In the genomic region with DNA sequence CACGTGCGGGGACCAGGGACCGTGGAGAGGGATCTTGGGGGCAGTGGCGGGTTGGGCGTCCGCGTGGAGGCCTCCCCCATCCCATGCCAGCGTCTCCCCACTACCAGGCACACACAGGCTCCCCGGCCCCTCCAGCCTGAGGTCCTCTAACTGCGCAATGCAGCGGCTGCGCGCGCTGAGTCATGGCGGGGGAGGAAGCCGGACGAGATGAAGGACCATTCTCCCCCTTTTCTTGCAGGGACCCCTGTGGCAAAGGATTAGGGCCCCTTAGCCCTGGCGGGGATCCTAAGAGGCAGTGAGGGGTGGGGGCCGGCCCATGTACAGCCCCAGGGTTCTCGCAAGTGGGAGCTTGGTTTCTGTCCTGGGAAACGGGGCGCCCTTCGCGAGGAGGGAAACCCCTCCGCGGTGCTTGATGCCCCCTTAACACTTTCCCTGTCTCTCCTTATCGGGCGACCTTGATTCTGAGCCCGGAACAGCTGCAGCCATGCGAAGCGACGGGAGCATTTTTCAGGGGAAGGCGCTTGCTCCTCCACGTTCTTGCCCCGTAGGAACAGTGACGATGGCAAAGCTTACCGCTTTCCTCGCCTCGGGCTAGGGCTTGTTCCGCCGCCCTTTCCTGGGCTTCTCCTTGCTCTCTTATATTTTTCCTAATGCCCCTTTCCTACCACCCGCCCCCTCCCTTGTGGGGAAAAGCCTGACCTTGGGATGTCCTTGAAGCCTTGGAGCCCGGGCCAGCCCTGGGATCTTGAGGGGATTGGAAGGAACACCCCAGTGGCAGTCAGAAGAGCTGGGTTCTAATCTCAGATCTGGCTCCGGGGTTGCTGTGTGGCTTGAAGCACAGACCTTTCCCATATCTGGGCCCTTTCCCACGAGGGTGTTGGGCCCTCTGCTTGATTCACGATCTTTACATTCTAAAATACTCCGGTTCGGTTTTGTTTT, we compare ENCODE assay signal across 1 cellular context.
TF ChIP-seq lines count a peak whose summit lies in the region.

No MANE protein-coding gene starts in this region.

TF ChIP-seq in HepG2, 621 proteins besides CTCF, POLR2A, EP300 and RAD21 (continued from another document and continues in another):
- no peak; the same call in 1 of the 2 replicates for TF ChIP-seq ZNF235 (CRISPR knock-in tag; IDR thresholded peaks at IDR 0.05; ENCODE audit: borderline replicate concordance)
- TF ChIP-seq ZNF644 (CRISPR knock-in tag; IDR thresholded peaks at IDR 0.05; ENCODE audit: low read depth) = no peak
- TF ChIP-seq CENPX (CRISPR knock-in tag; IDR thresholded peaks at IDR 0.05) = no peak
- TF ChIP-seq, protein P1, sequence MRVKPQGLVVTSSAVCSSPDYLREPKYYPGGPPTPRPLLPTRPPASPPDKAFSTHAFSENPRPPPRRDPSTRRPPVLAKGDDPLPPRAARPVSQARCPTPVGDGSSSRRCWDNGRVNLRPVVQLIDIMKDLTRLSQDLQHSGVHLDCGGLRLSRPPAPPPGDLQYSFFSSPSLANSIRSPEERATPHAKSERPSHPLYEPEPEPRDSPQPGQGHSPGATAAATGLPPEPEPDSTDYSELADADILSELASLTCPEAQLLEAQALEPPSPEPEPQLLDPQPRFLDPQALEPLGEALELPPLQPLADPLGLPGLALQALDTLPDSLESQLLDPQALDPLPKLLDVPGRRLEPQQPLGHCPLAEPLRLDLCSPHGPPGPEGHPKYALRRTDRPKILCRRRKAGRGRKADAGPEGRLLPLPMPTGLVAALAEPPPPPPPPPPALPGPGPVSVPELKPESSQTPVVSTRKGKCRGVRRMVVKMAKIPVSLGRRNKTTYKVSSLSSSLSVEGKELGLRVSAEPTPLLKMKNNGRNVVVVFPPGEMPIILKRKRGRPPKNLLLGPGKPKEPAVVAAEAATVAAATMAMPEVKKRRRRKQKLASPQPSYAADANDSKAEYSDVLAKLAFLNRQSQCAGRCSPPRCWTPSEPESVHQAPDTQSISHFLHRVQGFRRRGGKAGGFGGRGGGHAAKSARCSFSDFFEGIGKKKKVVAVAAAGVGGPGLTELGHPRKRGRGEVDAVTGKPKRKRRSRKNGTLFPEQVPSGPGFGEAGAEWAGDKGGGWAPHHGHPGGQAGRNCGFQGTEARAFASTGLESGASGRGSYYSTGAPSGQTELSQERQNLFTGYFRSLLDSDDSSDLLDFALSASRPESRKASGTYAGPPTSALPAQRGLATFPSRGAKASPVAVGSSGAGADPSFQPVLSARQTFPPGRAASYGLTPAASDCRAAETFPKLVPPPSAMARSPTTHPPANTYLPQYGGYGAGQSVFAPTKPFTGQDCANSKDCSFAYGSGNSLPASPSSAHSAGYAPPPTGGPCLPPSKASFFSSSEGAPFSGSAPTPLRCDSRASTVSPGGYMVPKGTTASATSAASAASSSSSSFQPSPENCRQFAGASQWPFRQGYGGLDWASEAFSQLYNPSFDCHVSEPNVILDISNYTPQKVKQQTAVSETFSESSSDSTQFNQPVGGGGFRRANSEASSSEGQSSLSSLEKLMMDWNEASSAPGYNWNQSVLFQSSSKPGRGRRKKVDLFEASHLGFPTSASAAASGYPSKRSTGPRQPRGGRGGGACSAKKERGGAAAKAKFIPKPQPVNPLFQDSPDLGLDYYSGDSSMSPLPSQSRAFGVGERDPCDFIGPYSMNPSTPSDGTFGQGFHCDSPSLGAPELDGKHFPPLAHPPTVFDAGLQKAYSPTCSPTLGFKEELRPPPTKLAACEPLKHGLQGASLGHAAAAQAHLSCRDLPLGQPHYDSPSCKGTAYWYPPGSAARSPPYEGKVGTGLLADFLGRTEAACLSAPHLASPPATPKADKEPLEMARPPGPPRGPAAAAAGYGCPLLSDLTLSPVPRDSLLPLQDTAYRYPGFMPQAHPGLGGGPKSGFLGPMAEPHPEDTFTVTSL (CRISPR knock-in tag; IDR thresholded peaks at IDR 0.05; ENCODE audit: borderline replicate concordance) = peak; percentile 63; the same call in 1 of the 2 replicates
- TF ChIP-seq, protein P2, sequence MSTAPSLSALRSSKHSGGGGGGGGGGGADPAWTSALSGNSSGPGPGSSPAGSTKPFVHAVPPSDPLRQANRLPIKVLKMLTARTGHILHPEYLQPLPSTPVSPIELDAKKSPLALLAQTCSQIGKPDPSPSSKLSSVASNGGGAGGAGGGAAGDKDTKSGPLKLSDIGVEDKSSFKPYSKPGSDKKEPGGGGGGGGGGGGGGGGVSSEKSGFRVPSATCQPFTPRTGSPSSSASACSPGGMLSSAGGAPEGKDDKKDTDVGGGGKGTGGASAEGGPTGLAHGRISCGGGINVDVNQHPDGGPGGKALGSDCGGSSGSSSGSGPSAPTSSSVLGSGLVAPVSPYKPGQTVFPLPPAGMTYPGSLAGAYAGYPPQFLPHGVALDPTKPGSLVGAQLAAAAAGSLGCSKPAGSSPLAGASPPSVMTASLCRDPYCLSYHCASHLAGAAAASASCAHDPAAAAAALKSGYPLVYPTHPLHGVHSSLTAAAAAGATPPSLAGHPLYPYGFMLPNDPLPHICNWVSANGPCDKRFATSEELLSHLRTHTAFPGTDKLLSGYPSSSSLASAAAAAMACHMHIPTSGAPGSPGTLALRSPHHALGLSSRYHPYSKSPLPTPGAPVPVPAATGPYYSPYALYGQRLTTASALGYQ (CRISPR knock-in tag; IDR thresholded peaks at IDR 0.05) = no peak
- TF ChIP-seq BRCA1 (CRISPR knock-in tag; IDR thresholded peaks at IDR 0.05) = no peak
- TF ChIP-seq ZNF317 (CRISPR knock-in tag; IDR thresholded peaks at IDR 0.05) = no peak
- no peak for TF ChIP-seq ZKSCAN5 (CRISPR knock-in tag; IDR thresholded peaks at IDR 0.05)
- no peak for TF ChIP-seq ZFP1 (CRISPR knock-in tag; IDR thresholded peaks at IDR 0.05)
- no peak for TF ChIP-seq HOXA5 (CRISPR knock-in tag; IDR thresholded peaks at IDR 0.05)
- TF ChIP-seq BHLHE40 (IDR thresholded peaks at IDR 0.05; ENCODE audit: low read length) = no peak
- TF ChIP-seq ZNF777 (CRISPR knock-in tag; IDR thresholded peaks at IDR 0.05) = no peak; the same call in 1 of the 2 replicates
- TF ChIP-seq STAT5B (CRISPR knock-in tag; IDR thresholded peaks at IDR 0.05) = 0 out of 2 replicates have a peak, but pooled peaks have one; percentile 0
- TF ChIP-seq, protein P3, sequence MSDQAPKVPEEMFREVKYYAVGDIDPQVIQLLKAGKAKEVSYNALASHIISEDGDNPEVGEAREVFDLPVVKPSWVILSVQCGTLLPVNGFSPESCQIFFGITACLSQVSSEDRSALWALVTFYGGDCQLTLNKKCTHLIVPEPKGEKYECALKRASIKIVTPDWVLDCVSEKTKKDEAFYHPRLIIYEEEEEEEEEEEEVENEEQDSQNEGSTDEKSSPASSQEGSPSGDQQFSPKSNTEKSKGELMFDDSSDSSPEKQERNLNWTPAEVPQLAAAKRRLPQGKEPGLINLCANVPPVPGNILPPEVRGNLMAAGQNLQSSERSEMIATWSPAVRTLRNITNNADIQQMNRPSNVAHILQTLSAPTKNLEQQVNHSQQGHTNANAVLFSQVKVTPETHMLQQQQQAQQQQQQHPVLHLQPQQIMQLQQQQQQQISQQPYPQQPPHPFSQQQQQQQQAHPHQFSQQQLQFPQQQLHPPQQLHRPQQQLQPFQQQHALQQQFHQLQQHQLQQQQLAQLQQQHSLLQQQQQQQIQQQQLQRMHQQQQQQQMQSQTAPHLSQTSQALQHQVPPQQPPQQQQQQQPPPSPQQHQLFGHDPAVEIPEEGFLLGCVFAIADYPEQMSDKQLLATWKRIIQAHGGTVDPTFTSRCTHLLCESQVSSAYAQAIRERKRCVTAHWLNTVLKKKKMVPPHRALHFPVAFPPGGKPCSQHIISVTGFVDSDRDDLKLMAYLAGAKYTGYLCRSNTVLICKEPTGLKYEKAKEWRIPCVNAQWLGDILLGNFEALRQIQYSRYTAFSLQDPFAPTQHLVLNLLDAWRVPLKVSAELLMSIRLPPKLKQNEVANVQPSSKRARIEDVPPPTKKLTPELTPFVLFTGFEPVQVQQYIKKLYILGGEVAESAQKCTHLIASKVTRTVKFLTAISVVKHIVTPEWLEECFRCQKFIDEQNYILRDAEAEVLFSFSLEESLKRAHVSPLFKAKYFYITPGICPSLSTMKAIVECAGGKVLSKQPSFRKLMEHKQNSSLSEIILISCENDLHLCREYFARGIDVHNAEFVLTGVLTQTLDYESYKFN (CRISPR knock-in tag; conservative IDR thresholded peaks at IDR 0.05) = no peak
- TF ChIP-seq, protein P4, sequence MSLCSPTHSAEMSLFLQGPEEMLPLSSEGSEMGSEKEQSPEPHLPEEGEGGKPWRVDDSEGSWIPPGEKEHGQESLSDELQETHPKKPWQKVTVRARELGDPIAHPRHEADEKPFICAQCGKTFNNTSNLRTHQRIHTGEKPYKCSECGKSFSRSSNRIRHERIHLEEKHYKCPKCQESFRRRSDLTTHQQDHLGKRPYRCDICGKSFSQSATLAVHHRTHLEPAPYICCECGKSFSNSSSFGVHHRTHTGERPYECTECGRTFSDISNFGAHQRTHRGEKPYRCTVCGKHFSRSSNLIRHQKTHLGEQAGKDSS (CRISPR knock-in tag; IDR thresholded peaks at IDR 0.05; ENCODE audit: borderline replicate concordance, low read depth) = no peak
- 0 out of 2 replicates have a peak, but pooled peaks have one; percentile 14 for TF ChIP-seq ZNF550 (CRISPR knock-in tag; IDR thresholded peaks at IDR 0.05; ENCODE audit: borderline replicate concordance)
- TF ChIP-seq, protein P5, sequence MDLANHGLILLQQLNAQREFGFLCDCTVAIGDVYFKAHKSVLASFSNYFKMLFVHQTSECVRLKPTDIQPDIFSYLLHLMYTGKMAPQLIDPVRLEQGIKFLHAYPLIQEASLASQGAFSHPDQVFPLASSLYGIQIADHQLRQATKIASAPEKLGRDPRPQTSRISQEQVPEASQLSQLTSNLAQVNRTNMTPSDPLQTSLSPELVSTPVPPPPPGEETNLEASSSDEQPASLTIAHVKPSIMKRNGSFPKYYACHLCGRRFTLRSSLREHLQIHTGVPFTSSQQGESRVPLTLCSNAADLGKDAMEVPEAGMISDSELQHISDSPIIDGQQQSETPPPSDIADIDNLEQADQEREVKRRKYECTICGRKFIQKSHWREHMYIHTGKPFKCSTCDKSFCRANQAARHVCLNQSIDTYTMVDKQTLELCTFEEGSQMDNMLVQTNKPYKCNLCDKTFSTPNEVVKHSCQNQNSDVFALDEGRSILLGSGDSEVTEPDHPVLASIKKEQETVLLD (CRISPR knock-in tag; IDR thresholded peaks at IDR 0.05; ENCODE audit: low read depth) = peak; percentile 61; the same call in 1 of the 2 replicates
- peak; percentile 50 for TF ChIP-seq ZNF589 (CRISPR knock-in tag; conservative IDR thresholded peaks at IDR 0.05)
- TF ChIP-seq ZNF781 (CRISPR knock-in tag; IDR thresholded peaks at IDR 0.05; ENCODE audit: borderline replicate concordance, not compliant biosample characterization) = no peak
- no peak; the same call in 1 of the 2 replicates for TF ChIP-seq ZMAT3 (CRISPR knock-in tag; conservative IDR thresholded peaks at IDR 0.05)
- no peak; the same call in 1 of the 2 replicates for TF ChIP-seq KMT2A (CRISPR knock-in tag; IDR thresholded peaks at IDR 0.05)
- TF ChIP-seq ZNF136 (CRISPR knock-in tag; IDR thresholded peaks at IDR 0.05; ENCODE audit: low read depth) = no peak
- no peak for TF ChIP-seq FOXK1 (CRISPR knock-in tag; IDR thresholded peaks at IDR 0.05; ENCODE audit: borderline replicate concordance, low read depth)
- no peak for TF ChIP-seq MIER2 (CRISPR knock-in tag; IDR thresholded peaks at IDR 0.05)
- no peak for TF ChIP-seq SMARCC2 (IDR thresholded peaks at IDR 0.05)
- TF ChIP-seq SETDB1 (CRISPR knock-in tag; IDR thresholded peaks at IDR 0.05; ENCODE audit: borderline replicate concordance) = no peak; the same call in 1 of the 2 replicates
- no peak for TF ChIP-seq SAFB2 (CRISPR knock-in tag; IDR thresholded peaks at IDR 0.05; ENCODE audit: borderline replicate concordance, low read depth)
- TF ChIP-seq CENPT (CRISPR knock-in tag; IDR thresholded peaks at IDR 0.05; ENCODE audit: low read depth) = no peak
- TF ChIP-seq, protein P6, sequence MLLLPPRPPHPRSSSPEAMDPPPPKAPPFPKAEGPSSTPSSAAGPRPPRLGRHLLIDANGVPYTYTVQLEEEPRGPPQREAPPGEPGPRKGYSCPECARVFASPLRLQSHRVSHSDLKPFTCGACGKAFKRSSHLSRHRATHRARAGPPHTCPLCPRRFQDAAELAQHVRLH (CRISPR knock-in tag; IDR thresholded peaks at IDR 0.05; ENCODE audit: borderline replicate concordance, low read depth) = no peak; the same call in 1 of the 2 replicates
- TF ChIP-seq ZNF446 (CRISPR knock-in tag; IDR thresholded peaks at IDR 0.05) = peak; percentile 31; the same call in 1 of the 2 replicates
- TF ChIP-seq, protein P7, sequence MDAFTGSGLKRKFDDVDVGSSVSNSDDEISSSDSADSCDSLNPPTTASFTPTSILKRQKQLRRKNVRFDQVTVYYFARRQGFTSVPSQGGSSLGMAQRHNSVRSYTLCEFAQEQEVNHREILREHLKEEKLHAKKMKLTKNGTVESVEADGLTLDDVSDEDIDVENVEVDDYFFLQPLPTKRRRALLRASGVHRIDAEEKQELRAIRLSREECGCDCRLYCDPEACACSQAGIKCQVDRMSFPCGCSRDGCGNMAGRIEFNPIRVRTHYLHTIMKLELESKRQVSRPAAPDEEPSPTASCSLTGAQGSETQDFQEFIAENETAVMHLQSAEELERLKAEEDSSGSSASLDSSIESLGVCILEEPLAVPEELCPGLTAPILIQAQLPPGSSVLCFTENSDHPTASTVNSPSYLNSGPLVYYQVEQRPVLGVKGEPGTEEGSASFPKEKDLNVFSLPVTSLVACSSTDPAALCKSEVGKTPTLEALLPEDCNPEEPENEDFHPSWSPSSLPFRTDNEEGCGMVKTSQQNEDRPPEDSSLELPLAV (CRISPR knock-in tag; conservative IDR thresholded peaks at IDR 0.05; ENCODE audit: low read depth) = no peak
- no peak for TF ChIP-seq NR2F6 (IDR thresholded peaks at IDR 0.05)
- TF ChIP-seq NR2F6 (CRISPR knock-in tag; IDR thresholded peaks at IDR 0.05) = no peak
- TF ChIP-seq, protein P8, sequence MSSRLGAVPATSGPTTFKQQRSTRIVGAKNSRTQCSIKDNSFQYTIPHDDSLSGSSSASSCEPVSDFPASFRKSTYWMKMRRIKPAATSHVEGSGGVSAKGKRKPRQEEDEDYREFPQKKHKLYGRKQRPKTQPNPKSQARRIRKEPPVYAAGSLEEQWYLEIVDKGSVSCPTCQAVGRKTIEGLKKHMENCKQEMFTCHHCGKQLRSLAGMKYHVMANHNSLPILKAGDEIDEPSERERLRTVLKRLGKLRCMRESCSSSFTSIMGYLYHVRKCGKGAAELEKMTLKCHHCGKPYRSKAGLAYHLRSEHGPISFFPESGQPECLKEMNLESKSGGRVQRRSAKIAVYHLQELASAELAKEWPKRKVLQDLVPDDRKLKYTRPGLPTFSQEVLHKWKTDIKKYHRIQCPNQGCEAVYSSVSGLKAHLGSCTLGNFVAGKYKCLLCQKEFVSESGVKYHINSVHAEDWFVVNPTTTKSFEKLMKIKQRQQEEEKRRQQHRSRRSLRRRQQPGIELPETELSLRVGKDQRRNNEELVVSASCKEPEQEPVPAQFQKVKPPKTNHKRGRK (CRISPR knock-in tag; IDR thresholded peaks at IDR 0.05) = no peak
- TF ChIP-seq, protein P9, sequence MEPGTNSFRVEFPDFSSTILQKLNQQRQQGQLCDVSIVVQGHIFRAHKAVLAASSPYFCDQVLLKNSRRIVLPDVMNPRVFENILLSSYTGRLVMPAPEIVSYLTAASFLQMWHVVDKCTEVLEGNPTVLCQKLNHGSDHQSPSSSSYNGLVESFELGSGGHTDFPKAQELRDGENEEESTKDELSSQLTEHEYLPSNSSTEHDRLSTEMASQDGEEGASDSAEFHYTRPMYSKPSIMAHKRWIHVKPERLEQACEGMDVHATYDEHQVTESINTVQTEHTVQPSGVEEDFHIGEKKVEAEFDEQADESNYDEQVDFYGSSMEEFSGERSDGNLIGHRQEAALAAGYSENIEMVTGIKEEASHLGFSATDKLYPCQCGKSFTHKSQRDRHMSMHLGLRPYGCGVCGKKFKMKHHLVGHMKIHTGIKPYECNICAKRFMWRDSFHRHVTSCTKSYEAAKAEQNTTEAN (CRISPR knock-in tag; conservative IDR thresholded peaks at IDR 0.05) = no peak; the same call in 1 of the 2 replicates
- TF ChIP-seq PHB2 (IDR thresholded peaks at IDR 0.05; ENCODE audit: partially characterized antibody) = no peak
- TF ChIP-seq ZFAT (CRISPR knock-in tag; conservative IDR thresholded peaks at IDR 0.05) = no peak
- no peak for TF ChIP-seq SMARCE1 (IDR thresholded peaks at IDR 0.05; ENCODE audit: borderline replicate concordance)
- TF ChIP-seq MAZ (IDR thresholded peaks at IDR 0.05; ENCODE audit: borderline replicate concordance, low read depth, low read length) = no peak
- TF ChIP-seq MAZ (CRISPR knock-in tag; IDR thresholded peaks at IDR 0.05; ENCODE audit: low read depth) = no peak
